ENCODE assay signal across 21 cellular contexts in the genomic region with DNA sequence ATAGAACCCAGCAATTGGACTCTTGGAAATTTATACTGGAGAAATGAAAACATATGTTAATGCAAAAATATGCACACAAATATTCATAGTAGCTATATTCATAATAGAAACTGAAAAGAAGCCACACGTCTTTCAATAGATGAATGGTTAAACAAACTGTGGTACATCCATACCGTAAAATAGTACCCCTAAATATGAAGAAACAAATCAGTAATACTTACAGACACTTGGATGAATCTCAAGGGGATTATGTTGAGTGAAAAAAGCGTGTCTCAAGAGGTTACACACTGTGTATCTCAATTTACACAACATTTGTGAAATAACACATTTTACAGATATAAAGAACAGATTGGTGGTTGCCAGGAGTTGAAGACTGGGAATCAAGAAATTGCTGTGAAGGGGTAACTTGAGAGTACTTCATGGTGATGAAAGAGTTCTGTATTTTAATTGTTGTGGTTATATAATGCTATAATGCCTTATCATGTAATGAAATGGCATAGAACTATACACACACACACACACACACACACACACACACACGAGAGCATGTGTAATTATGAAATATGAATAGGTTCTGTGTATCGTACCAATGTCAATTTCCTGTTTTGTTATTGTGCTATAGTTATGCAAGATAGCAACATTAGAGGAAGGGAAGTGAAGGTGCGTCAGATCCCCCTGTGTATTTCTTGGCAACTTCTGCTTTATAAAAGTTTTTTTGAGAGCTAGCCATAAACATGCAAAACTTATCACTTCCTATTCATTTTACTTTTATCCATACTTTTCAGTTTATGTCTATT.
DNase-seq lines count a peak whose midpoint lies in the region; ATAC-seq and TF ChIP-seq lines count a peak whose summit lies in the region.
"Had no signal": no experiment of that assay in that cellular context is flagged by ENCODE, and none has a peak within 500 bp of the region (broad histone marks: within the 10 kb centered on the region; RNA-seq: fewer than 3 reads in every experiment).

No MANE protein-coding gene starts in this region.

- H3K27me3 ChIP-seq in testis: no peaks in the 10 kb centered on the region
- H3K27me3 ChIP-seq: adrenal gland, right atrium auricular region had no signal

- no peak overlapping the region for H3K27ac ChIP-seq in testis
- H3K27ac ChIP-seq: adrenal gland, epithelial cell of prostate, right atrium auricular region, thoracic aorta, VCaP had no signal

- peak; percentile 72 for ATAC-seq in stimulated activated effector memory CD8-positive, alpha-beta T cell treated with anti-CD3 and anti-CD28 coated beads, Interleukin-12 subunit alpha, Interleukin-12 subunit beta, amount 100 ng/mL, for 72 hours
- no peak for ATAC-seq in activated T-helper 17 cell treated with anti-CD3 and anti-CD28 coated beads, Interleukin-2, amount 50 U/mL, for 72 hours (replicated peaks)
- no peak for ATAC-seq in GM18909 (IDR thresholded peaks at IDR 0.05; ENCODE audit: poor library complexity, unreplicated experiment)
- ATAC-seq: activated CD8-positive, alpha-beta T cell treated with anti-CD3 and anti-CD28 coated beads, Interleukin-2, amount 10 ng/mL, durations not matched to agents 7 days and 5 days; SK-N-SH treated with all-trans-retinoic acid at 6 μM for 48 hours had no signal

- H3K4me1 ChIP-seq in testis: no peaks in the 10 kb centered on the region
- H3K4me1 ChIP-seq: adrenal gland, right atrium auricular region had no signal

- H3K4me3 ChIP-seq in epithelial cell of esophagus (ENCODE audit: low read length): no peak overlapping the region
- H3K4me3 ChIP-seq in testis: no peak overlapping the region
- H3K4me3 ChIP-seq: adrenal gland, right atrium auricular region, thoracic aorta had no signal

- no peaks in the 10 kb centered on the region for H3K36me3 ChIP-seq in testis (ENCODE audit: low read depth, missing control alignments)
- H3K36me3 ChIP-seq: adrenal gland, right atrium auricular region, thoracic aorta had no signal

- H3K9me3 ChIP-seq in testis: no peaks in the 10 kb centered on the region
- H3K9me3 ChIP-seq: adrenal gland, thoracic aorta had no signal

- no peak for TF ChIP-seq POLR2A in testis (IDR thresholded peaks at IDR 0.05)

- intact Hi-C loops in testis (cut with DNase I; ENCODE audit: low total_unique reads): no loop called here

- peak; percentile 56 for DNase-seq in KBM-7
- DNase-seq in OCI-M1 (lab: John Stamatoyannopoulos, UW): peak; percentile 25
- DNase-seq in epithelial cell of esophagus (ENCODE audit: low read depth): peak; percentile 7
- DNase-seq in stimulated activated effector memory CD8-positive, alpha-beta T cell treated with anti-CD3 and anti-CD28 coated beads, Interleukin-12 subunit alpha, Interleukin-12 subunit beta, amount 100 ng/mL, for 72 hours (ENCODE audit: low spot score in 2 of 2): no peak
- no peak for DNase-seq in NK-92 treated with Interleukin-12 subunit alpha and Interleukin-12 subunit beta, amount 100 ng/mL, for 24 hours (lab: John Stamatoyannopoulos, UW)
- DNase-seq in testis: no peak
- DNase-seq: activated CD8-positive, alpha-beta T cell treated with anti-CD3 and anti-CD28 coated beads, Interleukin-2, amount 10 ng/mL, durations not matched to agents 7 days and 5 days; GOT3; head of caudate nucleus; islet precursor cell; stimulated activated CD4-positive, alpha-beta T cell treated with anti-CD3 and anti-CD28 coated beads, Interleukin-2, amount 100 ng/mL, for 24 hours had no signal

- H3K9me3 Mint-ChIP-seq in stimulated activated effector memory CD8-positive, alpha-beta T cell treated with anti-CD3 and anti-CD28 coated beads, Interleukin-12 subunit alpha, Interleukin-12 subunit beta, amount 100 ng/mL, for 72 hours: peaks cover 5% of the 10 kb centered on the region
- peaks cover 12% of the 10 kb centered on the region for H3K9me3 Mint-ChIP-seq in activated T-helper 17 cell treated with anti-CD3 and anti-CD28 coated beads, Interleukin-2, amount 50 U/mL, for 72 hours

- no peak for TF ChIP-seq CTCF in epithelial cell of esophagus (IDR thresholded peaks at IDR 0.05; ENCODE audit: insufficient read depth, low read depth, low read length, missing control alignments)
- TF ChIP-seq CTCF in testis (IDR thresholded peaks at IDR 0.05): no peak

- no peaks in the 10 kb centered on the region for H3K36me3 Mint-ChIP-seq in stimulated activated effector memory CD8-positive, alpha-beta T cell treated with anti-CD3 and anti-CD28 coated beads, Interleukin-12 subunit alpha, Interleukin-12 subunit beta, amount 100 ng/mL, for 72 hours
- no peaks in the 10 kb centered on the region for H3K36me3 Mint-ChIP-seq in activated T-helper 17 cell treated with anti-CD3 and anti-CD28 coated beads, Interleukin-2, amount 50 U/mL, for 72 hours (ENCODE audit: low read depth)
- H3K36me3 Mint-ChIP-seq: mesothelial cell of epicardium had no signal

- in situ Hi-C loops in KBM-7 (cut with MboI; ENCODE audit: low pct_unique_long_range_greater_than_20kb, low sequenced_read_pairs): no loop called here

- no peaks in the 10 kb centered on the region for H3K4me1 Mint-ChIP-seq in stimulated activated effector memory CD8-positive, alpha-beta T cell treated with anti-CD3 and anti-CD28 coated beads, Interleukin-12 subunit alpha, Interleukin-12 subunit beta, amount 100 ng/mL, for 72 hours
- no peaks in the 10 kb centered on the region for H3K4me1 Mint-ChIP-seq in activated T-helper 17 cell treated with anti-CD3 and anti-CD28 coated beads, Interleukin-2, amount 50 U/mL, for 72 hours
- H3K4me1 Mint-ChIP-seq: mesothelial cell of epicardium had no signal

- 78 to 82% methylated on average over 6 of the region's 6 CpGs for WGBS in testis, 2 donors

- no peak overlapping the region for H3K4me3 Mint-ChIP-seq in stimulated activated effector memory CD8-positive, alpha-beta T cell treated with anti-CD3 and anti-CD28 coated beads, Interleukin-12 subunit alpha, Interleukin-12 subunit beta, amount 100 ng/mL, for 72 hours
- no peak overlapping the region for H3K4me3 Mint-ChIP-seq in activated T-helper 17 cell treated with anti-CD3 and anti-CD28 coated beads, Interleukin-2, amount 50 U/mL, for 72 hours
- H3K4me3 Mint-ChIP-seq: activated CD8-positive, alpha-beta T cell treated with anti-CD3 and anti-CD28 coated beads, Interleukin-2, amount 10 ng/mL, durations not matched to agents 7 days and 5 days; activated T-helper 1 cell treated with anti-CD3 and anti-CD28 coated beads, Interleukin-12 subunit alpha, Interleukin-12 subunit beta, Interleukin-2, Interleukin-4 antibody, amounts not matched to agents 30 ng/mL and 10 ng/mL and 1 ng/mL, durations not matched to agents 14 hours and 24 hours and 36 hours; mesothelial cell of epicardium had no signal

- H3K27me3 Mint-ChIP-seq in activated T-helper 17 cell treated with anti-CD3 and anti-CD28 coated beads, Interleukin-2, amount 50 U/mL, for 72 hours: peaks cover 7% of the 10 kb centered on the region

- H3K27ac Mint-ChIP-seq in stimulated activated effector memory CD8-positive, alpha-beta T cell treated with anti-CD3 and anti-CD28 coated beads, Interleukin-12 subunit alpha, Interleukin-12 subunit beta, amount 100 ng/mL, for 72 hours: no peak overlapping the region
- no peak overlapping the region for H3K27ac Mint-ChIP-seq in activated T-helper 17 cell treated with anti-CD3 and anti-CD28 coated beads, Interleukin-2, amount 50 U/mL, for 72 hours
- H3K27ac Mint-ChIP-seq: activated CD8-positive, alpha-beta T cell treated with anti-CD3 and anti-CD28 coated beads, Interleukin-2, amount 10 ng/mL, durations not matched to agents 7 days and 5 days; activated T-helper 1 cell treated with anti-CD3 and anti-CD28 coated beads, Interleukin-12 subunit alpha, Interleukin-12 subunit beta, Interleukin-2, Interleukin-4 antibody, amounts not matched to agents 30 ng/mL and 10 ng/mL and 1 ng/mL, durations not matched to agents 14 hours and 24 hours and 36 hours; mesothelial cell of epicardium had no signal

Comparison
In these comparisons a context has a peak if more than half of its experiments do, and no peak if none do; other contexts are left out.
1. DNase-seq: peak in KBM-7 (single experiment), OCI-M1 (single experiment) and epithelial cell of esophagus (single experiment); none in stimulated activated effector memory CD8-positive, alpha-beta T cell treated with anti-CD3 and anti-CD28 coated beads, Interleukin-12 subunit alpha, Interleukin-12 subunit beta, amount 100 ng/mL, for 72 hours (0 of 2), NK-92 treated with Interleukin-12 subunit alpha and Interleukin-12 subunit beta, amount 100 ng/mL, for 24 hours (single experiment) and testis (single experiment).